Comparison of ENCODE assay signal across 21 cellular contexts in genomic region chr9:131874916-131875670, GRCh38.
"Had no signal": no experiment of that assay in that cellular context is flagged by ENCODE, and none has a peak within 500 bp of the region (broad histone marks: within the 10 kb centered on the region; RNA-seq: fewer than 3 reads in every experiment).

No MANE protein-coding gene starts in this region.

- H3K27ac ChIP-seq: ascending aorta, body of pancreas had no signal

- H3K27me3 Mint-ChIP-seq: activated B cell treated with CpG ODN at 0.5 μM for 24 hours; activated CD8-positive, alpha-beta memory T cell treated with anti-CD3 and anti-CD28 coated beads, Interleukin-2, amount 10 ng/mL, durations not matched to agents 7 days and 5 days; activated T-helper 17 cell treated with anti-CD3 and anti-CD28 coated beads, Interleukin-2, amount 50 U/mL, for 72 hours; T-helper 17 cell had no signal

- H3K4me3 ChIP-seq: ascending aorta, body of pancreas had no signal

- H3K27ac Mint-ChIP-seq: activated B cell treated with CpG ODN at 0.5 μM for 24 hours, T-helper 17 cell had no signal

- H3K4me3 Mint-ChIP-seq: activated B cell treated with CpG ODN at 0.5 μM for 24 hours; activated CD8-positive, alpha-beta memory T cell treated with anti-CD3 and anti-CD28 coated beads, Interleukin-2, amount 10 ng/mL, durations not matched to agents 7 days and 5 days; T-helper 17 cell had no signal

- DNase-seq: activated B cell treated with CpG ODN at 0.5 μM for 24 hours; activated CD4-positive, alpha-beta T cell treated with anti-CD3 and anti-CD28 coated beads, Interleukin-2, amount 50 U/mL, for 1 hour; activated CD8-positive, alpha-beta memory T cell treated with anti-CD3 and anti-CD28 coated beads, Interleukin-2, amount 10 ng/mL, durations not matched to agents 7 days and 5 days; activated naive CD4-positive, alpha-beta T cell treated with anti-CD3 and anti-CD28 coated beads, Interleukin-2, amount 50 U/mL, for 16 hours; activated T-cell treated with anti-CD3 and anti-CD28 coated beads, Interleukin-2, amount 50 U/mL, for 48 hours; amniotic stem cell; body of pancreas; central memory CD4-positive, alpha-beta T cell; MM.1S; NCI-H1105; NCI-H1436; NCI-H187; NCI-H2081 treated with DMSO at 0.1 percent for 48 hours; NCI-H226; NCI-H526 treated with DMSO at 0.1 percent for 48 hours; NCI-H82; SIG-M5; T-helper 17 cell; T-helper 9 cell had no signal

- H3K36me3 Mint-ChIP-seq: activated CD8-positive, alpha-beta memory T cell treated with anti-CD3 and anti-CD28 coated beads, Interleukin-2, amount 10 ng/mL, durations not matched to agents 7 days and 5 days had no signal

- H3K9me3 ChIP-seq: ascending aorta, body of pancreas had no signal

- H3K9me3 Mint-ChIP-seq: activated B cell treated with CpG ODN at 0.5 μM for 24 hours; activated T-helper 17 cell treated with anti-CD3 and anti-CD28 coated beads, Interleukin-2, amount 50 U/mL, for 72 hours had no signal

- H3K27me3 ChIP-seq: ascending aorta, body of pancreas had no signal

- H3K4me1 Mint-ChIP-seq: activated B cell treated with CpG ODN at 0.5 μM for 24 hours had no signal

- H3K4me1 ChIP-seq: ascending aorta, body of pancreas had no signal
